1 cellular context compared by ENCODE assay signal in the genomic region with DNA sequence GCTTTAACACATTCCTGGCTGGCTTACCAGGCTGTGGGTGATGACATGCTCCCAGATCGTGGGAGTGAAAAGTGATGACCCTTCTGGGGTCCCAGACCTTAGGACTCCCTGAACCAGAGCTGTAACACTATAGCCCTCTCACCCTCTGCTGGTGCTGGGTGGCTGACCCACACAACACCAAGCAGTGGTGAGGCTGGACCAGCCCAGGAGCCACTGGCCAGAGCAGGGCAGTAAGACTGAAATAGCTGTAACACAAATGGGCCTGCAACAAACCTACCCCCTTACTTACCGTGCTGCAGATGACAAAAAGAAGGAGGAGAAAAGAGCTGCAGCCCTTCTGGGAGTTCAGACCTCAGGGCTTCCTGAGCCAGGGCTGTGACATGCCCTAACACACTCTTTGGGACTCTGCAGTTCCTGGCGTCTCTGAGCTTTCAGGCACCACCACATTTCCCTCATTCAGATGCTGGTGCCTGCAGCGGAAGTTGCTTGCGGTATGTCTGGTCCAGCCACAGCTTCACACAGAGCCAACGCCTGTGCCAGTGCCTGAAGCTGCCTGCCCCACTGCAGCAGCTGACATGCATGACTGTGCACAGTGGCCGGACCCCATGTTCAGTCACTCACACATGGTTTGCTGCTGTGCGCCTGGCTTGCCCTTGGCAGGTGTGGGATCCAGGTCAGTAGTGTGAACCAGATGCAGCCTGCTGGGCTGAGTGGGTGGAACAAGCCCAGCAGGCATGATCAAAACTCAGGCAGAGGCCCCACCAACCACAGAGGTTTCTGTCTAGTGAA.
TF ChIP-seq lines count a peak whose summit lies in the region.

No MANE protein-coding gene starts in this region.

TF ChIP-seq in GM12878, 131 proteins besides CTCF, POLR2A, EP300 and RAD21:
- peak; percentile 42 for TF ChIP-seq IKZF1 (conservative IDR thresholded peaks at IDR 0.05)
- TF ChIP-seq, protein P1, sequence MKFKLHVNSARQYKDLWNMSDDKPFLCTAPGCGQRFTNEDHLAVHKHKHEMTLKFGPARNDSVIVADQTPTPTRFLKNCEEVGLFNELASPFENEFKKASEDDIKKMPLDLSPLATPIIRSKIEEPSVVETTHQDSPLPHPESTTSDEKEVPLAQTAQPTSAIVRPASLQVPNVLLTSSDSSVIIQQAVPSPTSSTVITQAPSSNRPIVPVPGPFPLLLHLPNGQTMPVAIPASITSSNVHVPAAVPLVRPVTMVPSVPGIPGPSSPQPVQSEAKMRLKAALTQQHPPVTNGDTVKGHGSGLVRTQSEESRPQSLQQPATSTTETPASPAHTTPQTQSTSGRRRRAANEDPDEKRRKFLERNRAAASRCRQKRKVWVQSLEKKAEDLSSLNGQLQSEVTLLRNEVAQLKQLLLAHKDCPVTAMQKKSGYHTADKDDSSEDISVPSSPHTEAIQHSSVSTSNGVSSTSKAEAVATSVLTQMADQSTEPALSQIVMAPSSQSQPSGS (IDR thresholded peaks at IDR 0.05; ENCODE audit: low read length), result no peak
- TF ChIP-seq BHLHE40 (IDR thresholded peaks at IDR 0.05; ENCODE audit: borderline replicate concordance in 1 of 2, low read depth in 2 of 2, low read length in 1 of 2), result 0 out of 4 replicates have a peak, but pooled peaks of 1 of the 2 experiments have one; percentile 10
